15 cellular contexts compared by ENCODE assay signal in the genomic region with DNA sequence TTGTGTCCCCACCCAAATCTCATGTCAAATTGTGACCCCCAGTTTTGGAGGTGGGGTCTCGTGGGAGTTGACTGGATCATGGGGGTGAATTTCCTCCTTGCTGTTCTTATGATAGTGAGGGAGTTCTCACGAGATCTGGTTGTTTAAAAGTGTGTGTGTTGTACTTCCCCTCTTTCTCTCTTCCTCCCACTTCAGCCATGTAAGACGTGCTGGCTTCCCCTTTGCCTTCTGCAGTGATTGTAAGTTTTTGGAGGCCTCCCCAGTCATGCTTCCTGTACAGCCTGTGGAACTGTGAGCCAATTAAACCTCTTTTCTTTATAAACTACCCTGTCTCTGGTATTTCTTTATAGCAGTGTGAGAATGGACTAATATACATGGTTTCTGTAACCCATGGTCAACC.
"Had no signal": no experiment of that assay in that cellular context is flagged by ENCODE, and none has a peak within 500 bp of the region (broad histone marks: within the 10 kb centered on the region; RNA-seq: fewer than 3 reads in every experiment).

No MANE protein-coding gene starts in this region.

- H3K4me3 Mint-ChIP-seq: activated CD4-positive, alpha-beta memory T cell treated with anti-CD3 and anti-CD28 coated beads, Interleukin-2, amount 10 ng/mL, durations not matched to agents 7 days and 5 days; naive B cell had no signal

- ATAC-seq: foreskin keratinocyte, heart left ventricle, left colon had no signal

- H3K36me3 Mint-ChIP-seq: naive B cell had no signal

- H3K9me3 ChIP-seq: neutrophil had no signal

- H3K27me3 Mint-ChIP-seq: activated CD4-positive, alpha-beta memory T cell treated with anti-CD3 and anti-CD28 coated beads, Interleukin-2, amount 10 ng/mL, durations not matched to agents 7 days and 5 days had no signal

- H3K36me3 ChIP-seq: heart left ventricle, neutrophil had no signal

- DNase-seq: activated CD4-positive, alpha-beta memory T cell treated with anti-CD3 and anti-CD28 coated beads, Interleukin-2, amount 10 ng/mL, durations not matched to agents 7 days and 5 days; activated CD4-positive, CD25-positive, alpha-beta regulatory T cell treated with anti-CD3 and anti-CD28 coated beads, Interleukin-2, amount 50 U/mL, for 72 hours; activated gamma-delta T cell treated with Interleukin-2 at 50 U/mL for 16 hours; activated T-cell treated with anti-CD3 and anti-CD28 coated beads, Interleukin-2, amount 50 U/mL, for 48 hours; effector CD4-positive, alpha-beta T cell; foreskin keratinocyte; heart left ventricle; left colon; naive B cell; retina; stimulated activated CD4-positive, alpha-beta T cell treated with anti-CD3 and anti-CD28 coated beads, Interleukin-4, amount 100 ng/mL, for 4 hours; T-helper 2 cell had no signal

- H3K9me3 Mint-ChIP-seq: activated CD4-positive, alpha-beta memory T cell treated with anti-CD3 and anti-CD28 coated beads, Interleukin-2, amount 10 ng/mL, durations not matched to agents 7 days and 5 days had no signal

- H3K27me3 ChIP-seq: neutrophil had no signal

- H3K27ac Mint-ChIP-seq: activated CD4-positive, alpha-beta memory T cell treated with anti-CD3 and anti-CD28 coated beads, Interleukin-2, amount 10 ng/mL, durations not matched to agents 7 days and 5 days had no signal

- H3K4me1 ChIP-seq: foreskin keratinocyte had no signal

- H3K4me3 ChIP-seq: heart left ventricle, lung, skin epidermis had no signal

- H3K27ac ChIP-seq: foreskin keratinocyte, neutrophil, skin epidermis had no signal
